In genomic region chr6:107689190-107689589, GRCh38 we compare ENCODE assay signal across 14 cellular contexts.
"Had no signal": no experiment of that assay in that cellular context is flagged by ENCODE, and none has a peak within 500 bp of the region (broad histone marks: within the 10 kb centered on the region; RNA-seq: fewer than 3 reads in every experiment).

No MANE protein-coding gene starts in this region.

- H3K4me1 ChIP-seq: body of pancreas, foreskin keratinocyte, lower lobe of right lung, prostate gland had no signal

- H3K27ac ChIP-seq: body of pancreas, foreskin keratinocyte, lower lobe of right lung, prostate gland, right atrium auricular region had no signal

- H3K9me3 ChIP-seq: body of pancreas, lower lobe of right lung, prostate gland, right atrium auricular region had no signal

- H3K36me3 ChIP-seq: lower lobe of right lung, prostate gland, right atrium auricular region had no signal

- H3K4me3 ChIP-seq: body of pancreas, lower lobe of right lung, prostate gland, right atrium auricular region had no signal

- DNase-seq: activated gamma-delta T cell treated with Interleukin-2 at 50 U/mL for 16 hours; activated T-cell treated with anti-CD3 and anti-CD28 coated beads for 4 hours; body of pancreas; caudate nucleus; effector memory CD8-positive, alpha-beta T cell; foreskin keratinocyte; hypothalamus; islet precursor cell; lower lobe of right lung; occipital lobe had no signal

- ATAC-seq: activated CD4-positive, CD25-positive, alpha-beta regulatory T cell treated with anti-CD3 and anti-CD28 coated beads, Interleukin-2, amount 50 U/mL, for 24 hours; effector memory CD8-positive, alpha-beta T cell; foreskin keratinocyte; lower lobe of right lung; natural killer cell treated with Interleukin-12 subunit alpha and Interleukin-12 subunit beta and Interleukin-15 and Interleukin-18, amount 100 ng/mL, for 72 hours had no signal

- H3K27me3 ChIP-seq: body of pancreas, right atrium auricular region had no signal
